8 cellular contexts compared by ENCODE assay signal in genomic region chr13:74132768-74133656, GRCh38. TPM values are rescaled to one million over a fixed set of nuclear protein-coding genes. Genes with fewer than 3 reads are reported as not detected.
DNase-seq lines count a peak whose midpoint lies in the region; ATAC-seq, FAIRE-seq and TF ChIP-seq lines count a peak whose summit lies in the region.

No MANE protein-coding gene starts in this region.

- no peak for FAIRE-seq in small intestine (lab: Jason Lieb, UNC)

- in situ Hi-C loops in astrocyte of the spinal cord (cut with HindIII; ENCODE audit: low sequenced_read_pairs) = no loop called here

- H3K4me3 ChIP-seq in astrocyte of the spinal cord (ENCODE audit: low read depth, low read length) = peak overlapping the region; percentile 84
- H3K4me3 ChIP-seq in iPS-20b (ENCODE audit: low read length) = peak overlapping the region; percentile 91
- H3K4me3 ChIP-seq in small intestine (ENCODE audit: low read depth in 1 of 2, low read length in 2 of 2) = peak overlapping the region; percentile 57 to 71

- no peaks in the 10 kb centered on the region for H3K9me3 Mint-ChIP-seq in T-helper 2 cell treated with Interferon-gamma antibody and Interleukin-4, amounts not matched to agents 5 μg/mL and 100 μg/mL, for 36 hours

- H3K4me3 Mint-ChIP-seq in T-helper 2 cell treated with Interferon-gamma antibody and Interleukin-4, amounts not matched to agents 5 μg/mL and 100 μg/mL, for 36 hours = peak overlapping the region; percentile 99

- H3K36me3 Mint-ChIP-seq in T-helper 2 cell treated with Interferon-gamma antibody and Interleukin-4, amounts not matched to agents 5 μg/mL and 100 μg/mL, for 36 hours (ENCODE audit: low read depth) = peaks cover 9% of the 10 kb centered on the region

- no peaks in the 10 kb centered on the region for H3K36me3 ChIP-seq in iPS-20b (ENCODE audit: insufficient read depth, low read depth, low read length)
- H3K36me3 ChIP-seq in small intestine (ENCODE audit: control insufficient read depth in 2 of 2, insufficient read depth in 2 of 2, low read length in 2 of 2) = no peaks in the 10 kb centered on the region

- no peak for ATAC-seq in HG03025 (IDR thresholded peaks at IDR 0.05; ENCODE audit: low FRiP score, unreplicated experiment)
- ATAC-seq in HG03196 (IDR thresholded peaks at IDR 0.05; ENCODE audit: unreplicated experiment) = no peak

- H3K9me3 ChIP-seq in iPS-20b (ENCODE audit: insufficient read depth, low read depth, low read length) (no peaks in the 10 kb centered on the region), small intestine (ENCODE audit: control insufficient read depth, low read depth) (no peaks in the 10 kb centered on the region)

- peaks cover 36% of the 10 kb centered on the region for H3K4me1 Mint-ChIP-seq in T-helper 2 cell treated with Interferon-gamma antibody and Interleukin-4, amounts not matched to agents 5 μg/mL and 100 μg/mL, for 36 hours (ENCODE audit: low read depth)

- H3K4me1 ChIP-seq in iPS-20b (ENCODE audit: insufficient read depth, low read length) (peaks cover 11% of the 10 kb centered on the region), small intestine (ENCODE audit: control insufficient read depth in 2 of 2, insufficient read depth in 1 of 2, low read depth in 1 of 2, low read length in 1 of 2) (no peaks in the 10 kb centered on the region)

- TF ChIP-seq CTCF in astrocyte of the spinal cord (IDR thresholded peaks at IDR 0.05; ENCODE audit: low read depth, low read length) = no peak

- DNase-seq in NCI-H1417 (lab: John Stamatoyannopoulos, UW) (peak; percentile 51 to 75 (median 69)), NCI-H1417 treated with DMSO at 0.1 percent for 48 hours (lab: John Stamatoyannopoulos, UW) (no peak), astrocyte of the spinal cord (ENCODE audit: low read depth, low spot score) (peak; percentile 35), small intestine (peak; percentile 15)
- peak; percentile 44 for DNase-seq in T-helper 2 cell treated with Interferon-gamma antibody and Interleukin-4, amounts not matched to agents 5 μg/mL and 100 μg/mL, for 36 hours (ENCODE audit: low spot score)

- peak overlapping the region; percentile 100 for H3K27ac Mint-ChIP-seq in T-helper 2 cell treated with Interferon-gamma antibody and Interleukin-4, amounts not matched to agents 5 μg/mL and 100 μg/mL, for 36 hours

- 2% methylated on average over 34 of the region's 34 CpGs for WGBS in small intestine, 3 donors

- peaks cover under 1% of the 10 kb centered on the region for H3K27me3 Mint-ChIP-seq in T-helper 2 cell treated with Interferon-gamma antibody and Interleukin-4, amounts not matched to agents 5 μg/mL and 100 μg/mL, for 36 hours (ENCODE audit: low read depth)

- H3K9ac ChIP-seq in iPS-20b (ENCODE audit: low read depth, low read length) = peak overlapping the region; percentile 74; the same call in 1 of the 2 replicates

- H3K27me3 ChIP-seq in iPS-20b (ENCODE audit: insufficient read depth, low read length) (peaks cover 24% of the 10 kb centered on the region; the same call in 1 of the 2 replicates), small intestine (ENCODE audit: control insufficient read depth in 2 of 2, insufficient read depth in 2 of 2, low read length in 2 of 2) (no peaks in the 10 kb centered on the region)

- H3K27ac ChIP-seq in iPS-20b (ENCODE audit: low read length) (no peak overlapping the region), small intestine (ENCODE audit: low read depth in 1 of 2, low read length in 1 of 2) (peak overlapping the region; percentile 80 to 90)

RNA-seq across cellular contexts. Expression of gene KLF12, which starts 1.2 kb away (rescaled TPM):
- polyA plus RNA-seq in small intestine = 1 to 10 TPM in 1 of 3 donors, under 1 TPM in 2; 0.45 to 1.0 (median 0.54) TPM
